In the genomic region with DNA sequence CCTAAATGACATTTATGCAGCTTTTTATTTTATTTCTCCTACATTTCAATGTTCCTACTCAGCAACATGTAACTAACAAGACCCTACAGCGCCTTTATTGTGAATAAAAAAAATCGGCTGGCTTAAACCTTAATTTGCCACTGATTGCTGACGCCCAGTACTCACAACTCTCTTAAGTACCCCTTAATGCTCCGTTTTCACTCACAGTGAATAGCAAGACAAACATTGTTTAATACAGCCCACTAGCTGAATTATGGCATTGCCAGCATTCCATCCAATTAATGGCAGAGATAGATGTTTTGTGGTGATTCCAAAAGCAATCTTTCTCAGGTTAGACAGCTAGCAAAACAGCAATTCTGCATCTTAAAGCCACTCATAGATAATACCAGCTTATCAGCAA, we compare ENCODE assay signal across 20 cellular contexts.
"Had no signal": no experiment of that assay in that cellular context is flagged by ENCODE, and none has a peak within 500 bp of the region (broad histone marks: within the 10 kb centered on the region; RNA-seq: fewer than 3 reads in every experiment).

No MANE protein-coding gene starts in this region.

- H3K27ac ChIP-seq: cardiac muscle cell, neural progenitor cell, prostate gland, tibial nerve, vagina had no signal

- H3K27me3 ChIP-seq: cardiac muscle cell, neural progenitor cell, tibial nerve, vagina had no signal

- H3K9me3 ChIP-seq: prostate gland, tibial nerve, vagina had no signal

- H3K4me1 ChIP-seq: neural progenitor cell, prostate gland, tibial nerve, vagina had no signal

- H3K9ac ChIP-seq: neural progenitor cell had no signal

- DNase-seq: activated CD4-positive, alpha-beta T cell treated with anti-CD3 and anti-CD28 coated beads, Interleukin-2, amount 50 U/mL, for 4 hours; activated gamma-delta T cell; activated naive CD8-positive, alpha-beta T cell treated with anti-CD3 and anti-CD28 coated beads for 36 hours; amniotic stem cell; effector CD8-positive, alpha-beta T cell; immature natural killer cell; kidney glomerular epithelial cell; left ventricle myocardium superior; naive thymus-derived CD4-positive, alpha-beta T cell; right cardiac atrium; stimulated activated CD4-positive, alpha-beta T cell treated with anti-CD3 and anti-CD28 coated beads, Interleukin-2, amount 100 ng/mL, for 24 hours had no signal

- ATAC-seq: esophagus mucosa; naive thymus-derived CD4-positive, alpha-beta T cell; right cardiac atrium had no signal

- H3K4me3 ChIP-seq: cardiac muscle cell, neural progenitor cell, prostate gland, tibial nerve, vagina had no signal

- H3K4me3 Mint-ChIP-seq: activated naive CD8-positive, alpha-beta T cell treated with anti-CD3 and anti-CD28 coated beads for 36 hours; dendritic cell treated with granulocyte-macrophage colony-stimulating factor and Interleukin-4, amounts not matched to agents 40 ng/mL and 50 ng/mL, for 4 days; immature natural killer cell; memory B cell; naive thymus-derived CD4-positive, alpha-beta T cell; neural progenitor cell; stimulated activated naive CD8-positive, alpha-beta T cell treated with anti-CD3 and anti-CD28 coated beads, Interleukin-15, Interleukin-2, amounts not matched to agents 100 ng/mL and 50 ng/mL, for 24 hours had no signal

- H2AFZ ChIP-seq: neural progenitor cell had no signal

- H3K9me3 Mint-ChIP-seq: activated naive CD8-positive, alpha-beta T cell treated with anti-CD3 and anti-CD28 coated beads for 36 hours; dendritic cell treated with granulocyte-macrophage colony-stimulating factor and Interleukin-4, amounts not matched to agents 40 ng/mL and 50 ng/mL, for 4 days; neural progenitor cell had no signal

- H3K4me2 ChIP-seq: neural progenitor cell had no signal

- H3K4me1 Mint-ChIP-seq: activated naive CD8-positive, alpha-beta T cell treated with anti-CD3 and anti-CD28 coated beads for 36 hours; immature natural killer cell; memory B cell; neural progenitor cell had no signal

- H3K27me3 Mint-ChIP-seq: activated naive CD8-positive, alpha-beta T cell treated with anti-CD3 and anti-CD28 coated beads for 36 hours; dendritic cell treated with granulocyte-macrophage colony-stimulating factor and Interleukin-4, amounts not matched to agents 40 ng/mL and 50 ng/mL, for 4 days; memory B cell; naive thymus-derived CD4-positive, alpha-beta T cell; stimulated activated naive CD8-positive, alpha-beta T cell treated with anti-CD3 and anti-CD28 coated beads, Interleukin-15, Interleukin-2, amounts not matched to agents 100 ng/mL and 50 ng/mL, for 24 hours had no signal

- H3K36me3 Mint-ChIP-seq: activated naive CD8-positive, alpha-beta T cell treated with anti-CD3 and anti-CD28 coated beads for 36 hours; immature natural killer cell; memory B cell; naive thymus-derived CD4-positive, alpha-beta T cell; neural progenitor cell had no signal

- H3K36me3 ChIP-seq: neural progenitor cell, prostate gland, tibial nerve, vagina had no signal

- H3K27ac Mint-ChIP-seq: activated naive CD8-positive, alpha-beta T cell treated with anti-CD3 and anti-CD28 coated beads for 36 hours; dendritic cell treated with granulocyte-macrophage colony-stimulating factor and Interleukin-4, amounts not matched to agents 40 ng/mL and 50 ng/mL, for 4 days; immature natural killer cell; memory B cell; naive thymus-derived CD4-positive, alpha-beta T cell; neural progenitor cell; stimulated activated naive CD8-positive, alpha-beta T cell treated with anti-CD3 and anti-CD28 coated beads, Interleukin-15, Interleukin-2, amounts not matched to agents 100 ng/mL and 50 ng/mL, for 24 hours had no signal
